In the genomic region with DNA sequence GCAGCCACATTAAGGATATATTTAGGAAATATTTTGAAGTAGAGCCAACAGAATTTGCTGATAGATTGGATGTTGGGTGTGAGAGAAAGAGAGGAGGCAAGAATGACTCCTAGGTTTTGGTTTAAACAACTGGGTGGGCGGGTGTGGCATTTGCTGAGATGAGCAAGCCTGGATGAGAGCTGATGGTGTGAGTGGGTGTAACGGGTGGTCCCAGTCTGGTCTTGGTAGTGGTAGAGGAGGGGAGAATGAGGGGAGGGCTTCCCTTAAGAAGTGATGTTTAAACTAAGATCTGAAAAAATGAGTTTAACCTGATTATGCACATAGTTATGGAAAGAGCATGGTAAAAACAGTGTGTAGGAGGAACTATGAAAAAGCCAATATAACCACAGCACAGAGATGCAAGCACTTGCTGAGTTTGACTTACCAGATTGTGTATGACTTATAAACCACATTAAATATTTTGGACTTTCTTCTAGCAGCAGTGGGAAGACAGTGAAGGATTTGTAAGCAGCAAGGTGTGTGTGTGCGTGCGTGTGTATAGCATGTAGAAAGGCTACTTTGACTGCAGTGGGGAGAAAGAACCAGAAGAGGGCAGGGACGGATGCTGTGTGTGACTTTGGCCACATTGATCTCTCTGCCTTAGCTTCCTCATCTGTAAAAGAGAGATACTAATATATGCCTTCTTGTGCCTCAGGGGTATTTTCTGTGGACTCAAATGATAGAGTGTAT, we compare ENCODE assay signal across 8 cellular contexts.
DNase-seq lines count a peak whose midpoint lies in the region; ATAC-seq, FAIRE-seq and TF ChIP-seq lines count a peak whose summit lies in the region.

No MANE protein-coding gene starts in this region.

- intact Hi-C loops in OCI-LY7 (cut with micrococcal nuclease; ENCODE audit: unreplicated experiment) (no loop called here), posterior vena cava (cut with DNase I) (no loop called here)

- no peaks in the 10 kb centered on the region for H3K9me3 ChIP-seq in OCI-LY7 (ENCODE audit: low read length)

- H3K36me3 ChIP-seq in OCI-LY7 (ENCODE audit: insufficient read depth, low read length) = no peaks in the 10 kb centered on the region

- no peak for TF ChIP-seq POLR2A in erythroblast (IDR thresholded peaks at IDR 0.05; ENCODE audit: low read length)

- ATAC-seq in HG02870 (IDR thresholded peaks at IDR 0.05; ENCODE audit: unreplicated experiment) = no peak

- FAIRE-seq in urothelium cell line (lab: Jason Lieb, UNC) = no peak

- no peaks in the 10 kb centered on the region for H3K9me2 ChIP-seq in OCI-LY7 (ENCODE audit: insufficient read depth, low read length)

- no peak for DNase-seq in AG10803 (ENCODE audit: low read depth)
- DNase-seq in OCI-LY7 (ENCODE audit: low spot score) = peak; percentile 10
- peak; percentile 7 to 17 for DNase-seq in erythroblast (lab: John Stamatoyannopoulos, UW)
- DNase-seq in urothelium cell line (ENCODE audit: low spot score) = peak; percentile 20
- DNase-seq in foreskin melanocyte = no peak
- DNase-seq in posterior vena cava (ENCODE audit: low spot score) = no peak

- H4K20me1 ChIP-seq in OCI-LY7 (ENCODE audit: insufficient read depth, low read length) = no peaks in the 10 kb centered on the region

- H3K4me1 ChIP-seq in OCI-LY7 (ENCODE audit: insufficient read depth, low read length, poor library complexity, severe bottlenecking) = no peaks in the 10 kb centered on the region

- CTCF ChIA-PET in OCI-LY7 (lab: Charles Lee; ENCODE audit: unreplicated experiment) = no interaction called here

- peak; percentile 26 for TF ChIP-seq CTCF in AG10803 (conservative IDR thresholded peaks at IDR 0.05; ENCODE audit: low read length)
- TF ChIP-seq CTCF in GM12874 (IDR thresholded peaks at IDR 0.05; ENCODE audit: insufficient read depth, low read depth, low read length) = peak; percentile 44; the same call in 1 of the 2 replicates
- TF ChIP-seq CTCF in OCI-LY7 (conservative IDR thresholded peaks at IDR 0.05; ENCODE audit: low read length) = peak; percentile 46; the same call in 1 of the 2 replicates

- H3K4me2 ChIP-seq in OCI-LY7 (ENCODE audit: low read length) = no peak overlapping the region

- H3K27ac ChIP-seq in OCI-LY7 (ENCODE audit: low read depth, low read length, poor library complexity, severe bottlenecking) = no peak overlapping the region

- H2AFZ ChIP-seq in OCI-LY7 (ENCODE audit: low read length) = no peak overlapping the region

- no peaks in the 10 kb centered on the region for H3K79me2 ChIP-seq in OCI-LY7 (ENCODE audit: insufficient read depth, low read depth, low read length)

- POLR2A ChIA-PET in OCI-LY7 (lab: Charles Lee) = no interaction called here

- no peak overlapping the region for H3K4me3 ChIP-seq in AG10803 (ENCODE audit: low read length)
- H3K4me3 ChIP-seq in OCI-LY7 (ENCODE audit: low read depth, low read length, poor library complexity, severe bottlenecking) = no peak overlapping the region

- no TSS peak for BruUV-seq in OCI-LY7 (replicated peaks; lab: Mats Ljungman, UMichigan)

Comparison
In these comparisons a context has a peak if more than half of its experiments do, and no peak if none do; other contexts are left out.
1. DNase-seq: peak in OCI-LY7 (single experiment), erythroblast (2 of 2) and urothelium cell line (single experiment); none in AG10803 (single experiment), foreskin melanocyte (single experiment) and posterior vena cava (single experiment).
2. Peak in every context shown above with its lines, with median percentiles within 50 percentile points of each other: CTCF ChIP-seq.